In the genomic region with DNA sequence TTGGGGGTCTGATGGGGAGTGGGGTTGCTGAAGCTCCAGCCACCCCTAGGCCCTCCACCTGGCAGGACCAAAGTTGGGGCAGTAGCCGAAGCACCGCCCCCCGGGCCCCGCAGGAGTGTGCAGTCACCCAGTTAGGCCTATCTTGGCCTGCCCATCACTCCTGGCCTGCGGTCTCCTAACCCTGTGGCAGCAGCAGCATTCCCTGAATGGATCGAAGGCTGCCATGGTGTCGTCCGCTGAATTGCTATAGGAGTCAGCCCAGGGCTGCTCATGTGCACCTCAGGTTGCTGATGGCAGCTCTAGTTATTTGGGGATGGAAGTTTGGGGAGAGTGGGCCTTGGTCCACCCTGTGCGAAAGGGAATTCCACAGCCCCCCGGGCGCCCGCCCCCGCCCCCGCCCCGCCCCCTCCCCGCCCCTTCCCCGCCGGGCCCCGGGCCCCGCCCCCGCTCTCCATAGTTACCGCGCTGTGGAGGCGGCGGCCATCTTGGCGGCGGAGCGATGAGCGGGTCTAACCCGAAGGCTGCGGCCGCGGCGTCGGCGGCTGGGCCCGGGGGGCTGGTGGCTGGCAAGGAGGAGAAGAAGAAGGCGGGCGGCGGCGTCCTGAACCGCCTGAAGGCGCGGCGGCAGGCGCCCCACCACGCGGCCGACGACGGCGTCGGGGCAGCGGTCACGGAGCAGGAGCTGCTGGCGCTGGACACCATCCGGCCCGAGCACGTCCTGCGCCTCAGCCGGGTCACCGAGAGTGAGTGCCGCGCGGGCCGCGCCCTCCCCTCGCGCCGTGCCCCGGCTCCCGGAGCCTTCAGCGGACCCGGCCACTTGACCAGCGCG, we compare ENCODE assay signal across 8 cellular contexts. TPM values are rescaled to one million over a fixed set of nuclear protein-coding genes. Genes with fewer than 3 reads are reported as not detected.
A peak's percentile ranks its signal among the peaks of the same experiment; 100 is the strongest.
DNase-seq lines count a peak whose midpoint lies in the region; ATAC-seq and TF ChIP-seq lines count a peak whose summit lies in the region.

A gene (plus strand): TSS at position 483 of the 829 bp plus-strand sequence. CDS start 17 bp downstream, at position 500.

- peaks cover 29% of the 10 kb centered on the region for H3K4me1 Mint-ChIP-seq in T-helper 2 cell treated with Interferon-gamma antibody and Interleukin-4, amounts not matched to agents 5 μg/mL and 100 μg/mL, for 36 hours (ENCODE audit: low read depth)

- H3K27me3 Mint-ChIP-seq in T-helper 2 cell treated with Interferon-gamma antibody and Interleukin-4, amounts not matched to agents 5 μg/mL and 100 μg/mL, for 36 hours (ENCODE audit: low read depth), result no peaks in the 10 kb centered on the region

- ATAC-seq in GM21576 (IDR thresholded peaks at IDR 0.05; ENCODE audit: unreplicated experiment), result peak; percentile 63

- intact Hi-C loops in uterus (cut with DNase I; ENCODE audit: low total_unique reads), result loop anchor here (5.0 kb wide), 1 partner anchor 63 kb away; no protein-coding TSS in a partner anchor

- peaks cover 8% of the 10 kb centered on the region for H3K4me1 ChIP-seq in rectal smooth muscle tissue (ENCODE audit: control insufficient read depth, insufficient read depth, low read length)
- peaks cover 0 to 7% of the 10 kb centered on the region in 2 donors for H3K4me1 ChIP-seq in uterus

- H3K36me3 ChIP-seq in rectal smooth muscle tissue (ENCODE audit: control insufficient read depth, insufficient read depth, low read length), result peaks cover 5% of the 10 kb centered on the region
- no peaks in the 10 kb centered on the region for H3K36me3 ChIP-seq in uterus

- H3K27ac ChIP-seq in angular gyrus (ENCODE audit: low read depth, low read length) (peak within 1 kb of the TSS; percentile 87), rectal smooth muscle tissue (ENCODE audit: low read depth, low read length) (peak within 1 kb of the TSS; percentile 58), uterus (peak within 1 kb of the TSS; percentile 88 to 89)

- peak in 1 of 4 experiments; percentile 22 for TF ChIP-seq CTCF in uterus (IDR thresholded peaks at IDR 0.05)

- no peak within 1 kb of the TSS for H3K9ac ChIP-seq in rectal smooth muscle tissue (ENCODE audit: low read length)

- DNase-seq in DMS114 treated with DMSO at 0.1 percent for 48 hours (lab: John Stamatoyannopoulos, UW; ENCODE audit: unreplicated experiment) (peak; percentile 37), LHCN-M2 (ENCODE audit: low read depth) (peak; percentile 37), hepatic stellate cell (ENCODE audit: low spot score) (peak; percentile 83), uterus (peak; percentile 48 to 70)
- peak; percentile 77 for DNase-seq in T-helper 2 cell treated with Interferon-gamma antibody and Interleukin-4, amounts not matched to agents 5 μg/mL and 100 μg/mL, for 36 hours (ENCODE audit: low spot score)

- peaks cover 16% of the 10 kb centered on the region for H3K36me3 Mint-ChIP-seq in T-helper 2 cell treated with Interferon-gamma antibody and Interleukin-4, amounts not matched to agents 5 μg/mL and 100 μg/mL, for 36 hours (ENCODE audit: low read depth)

- TF ChIP-seq POLR2A in uterus (IDR thresholded peaks at IDR 0.05), result peak in 1 of 2 donors; percentile 43

- H3K9me3 ChIP-seq in uterus, result no peaks in the 10 kb centered on the region

- peak within 1 kb of the TSS; percentile 83 for H3K27ac Mint-ChIP-seq in T-helper 2 cell treated with Interferon-gamma antibody and Interleukin-4, amounts not matched to agents 5 μg/mL and 100 μg/mL, for 36 hours

- H3K4me3 ChIP-seq in rectal smooth muscle tissue (ENCODE audit: low read length), result peak within 1 kb of the TSS; percentile 76
- peak within 1 kb of the TSS; percentile 39 to 79 for H3K4me3 ChIP-seq in uterus

- H3K27me3 ChIP-seq in rectal smooth muscle tissue (ENCODE audit: control insufficient read depth, insufficient read depth, low read length), result no peaks in the 10 kb centered on the region
- no peaks in the 10 kb centered on the region for H3K27me3 ChIP-seq in uterus

- H3K4me3 Mint-ChIP-seq in T-helper 2 cell treated with Interferon-gamma antibody and Interleukin-4, amounts not matched to agents 5 μg/mL and 100 μg/mL, for 36 hours, result peak within 1 kb of the TSS; percentile 93

- H3K9me3 Mint-ChIP-seq in T-helper 2 cell treated with Interferon-gamma antibody and Interleukin-4, amounts not matched to agents 5 μg/mL and 100 μg/mL, for 36 hours, result no peaks in the 10 kb centered on the region

RNA-seq across cellular contexts. Expression of the gene that starts here (rescaled TPM):
- total RNA-seq in LHCN-M2 (2014; rRNA removed) (16.2 and 18.7 TPM in 2 replicates), uterus (10 to 100 TPM; 13.8 to 44.8 (median 32.1) TPM)
- polyA plus RNA-seq in LHCN-M2 (2012), result 17.6 TPM

Comparison
In these comparisons a context has a peak if more than half of its experiments do, and no peak if none do; other contexts are left out.
1. Peak in every context shown above with its lines: DNase-seq, ATAC-seq, H3K4me3 ChIP-seq and H3K27ac ChIP-seq.